20 cellular contexts compared by ENCODE assay signal in the genomic region with DNA sequence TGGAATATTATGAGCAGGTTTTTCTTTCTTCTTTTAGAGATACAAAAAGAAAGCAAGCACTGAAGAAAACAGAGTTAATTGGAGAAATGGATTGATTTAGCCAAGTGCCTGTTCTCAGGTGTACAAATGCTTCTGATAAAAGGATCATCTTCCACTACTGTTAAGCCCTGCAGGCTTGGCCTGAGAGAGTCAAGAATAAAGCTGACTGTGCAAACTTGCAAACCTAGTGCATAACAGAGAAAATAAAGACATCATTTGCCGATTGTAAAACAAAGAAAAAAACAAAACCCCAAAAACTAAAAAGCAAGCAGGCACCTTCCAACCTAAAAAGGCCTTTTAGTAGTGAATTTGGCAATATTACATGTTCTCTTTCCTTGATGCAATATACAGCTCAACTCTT.
DNase-seq lines count a peak whose midpoint lies in the region; ATAC-seq, FAIRE-seq and TF ChIP-seq lines count a peak whose summit lies in the region.
"Had no signal": no experiment of that assay in that cellular context is flagged by ENCODE, and none has a peak within 500 bp of the region (broad histone marks: within the 10 kb centered on the region; RNA-seq: fewer than 3 reads in every experiment).

No MANE protein-coding gene starts in this region.

- no peak overlapping the region for H3K4ac ChIP-seq in IMR-90 (ENCODE audit: low read depth, low read length)

- BruUV-seq in IMR-90 (replicated peaks; lab: Mats Ljungman, UMichigan) (no TSS peak), K562 (replicated peaks; lab: Mats Ljungman, UMichigan) (no TSS peak)

- H3K4me3 ChIP-seq in A549 (no peak overlapping the region), IMR-90 (ENCODE audit: insufficient read depth, low read depth, low read length) (no peak overlapping the region), K562 (no peak overlapping the region), keratinocyte (ENCODE audit: control insufficient read depth in 2 of 3, extremely low read depth in 1 of 3, insufficient read depth in 2 of 3, low read depth in 1 of 3, low read length in 3 of 3) (no peak overlapping the region)
- H3K4me3 ChIP-seq: GM23338 had no signal

- no peak overlapping the region for H2BK20ac ChIP-seq in IMR-90 (ENCODE audit: low read depth, low read length)

- H3K36me3 Mint-ChIP-seq in stimulated activated naive B cell treated with anti-CD40 and anti-IgM and Interleukin-4, amounts not matched to agents 10 μg/mL and 1 μg/mL and 100 μg/mL, for 72 hours = no peaks in the 10 kb centered on the region

- no peak overlapping the region for H3K23ac ChIP-seq in IMR-90 (ENCODE audit: low read depth, low read length)

- H3K27me3 Mint-ChIP-seq in stimulated activated naive B cell treated with anti-CD40 and anti-IgM and Interleukin-4, amounts not matched to agents 10 μg/mL and 1 μg/mL and 100 μg/mL, for 72 hours = peaks cover 4 to 8% of the 10 kb centered on the region in 2 donors
- H3K27me3 Mint-ChIP-seq: CD4-positive, alpha-beta T cell had no signal

- DNase-seq in A549 (ENCODE audit: low read depth in 1 of 2, low spot score in 1 of 2) (no peak), IMR-90 (no peak), K562 (ENCODE audit: extremely low read depth in 1 of 4, low spot score in 3 of 4) (no peak), keratinocyte (ENCODE audit: low read depth, low spot score) (no peak), OCI-M1 (lab: John Stamatoyannopoulos, UW) (no peak)
- no peak for DNase-seq in stimulated activated naive B cell treated with anti-CD40 and anti-IgM and Interleukin-4, amounts not matched to agents 10 μg/mL and 1 μg/mL and 100 μg/mL, for 72 hours
- DNase-seq: AML-193; Caco-2; CD4-positive, alpha-beta T cell; DMS79; GDM1; H7; HFFc6 had no signal

- H4K91ac ChIP-seq in IMR-90 (ENCODE audit: insufficient read depth, low read depth, low read length) = no peak overlapping the region

- no peak for TF ChIP-seq CTCF in A549 (IDR thresholded peaks at IDR 0.05)
- TF ChIP-seq CTCF in IMR-90 (conservative IDR thresholded peaks at IDR 0.05; ENCODE audit: low read depth, low read length) = no peak
- TF ChIP-seq CTCF in K562 (IDR thresholded peaks at IDR 0.05 in 2 of 3, conservative IDR thresholded peaks at IDR 0.05 in 1 of 3; ENCODE audit: insufficient read depth in 2 of 3, low read depth in 1 of 3, low read length in 3 of 3) = no peak
- TF ChIP-seq CTCF in keratinocyte (optimal IDR thresholded peaks at IDR 0.05 in 1 of 3, IDR thresholded peaks at IDR 0.05 in 1 of 3, conservative IDR thresholded peaks at IDR 0.05 in 1 of 3; ENCODE audit: extremely low read depth in 1 of 3, insufficient read depth in 2 of 3, low read length in 3 of 3) = no peak

- H3K9me3 ChIP-seq in A549 = no peaks in the 10 kb centered on the region
- H3K9me3 ChIP-seq in IMR-90 (ENCODE audit: control insufficient read depth, insufficient read depth, low read length) = no peaks in the 10 kb centered on the region
- H3K9me3 ChIP-seq in K562 (replicated peaks; ENCODE audit: control insufficient read depth, insufficient read depth, low read depth, low read length) = no peaks in the 10 kb centered on the region
- H3K9me3 ChIP-seq in keratinocyte (ENCODE audit: control insufficient read depth, low read depth, low read length) = no peaks in the 10 kb centered on the region
- H3K9me3 ChIP-seq: Caco-2 had no signal

- no peak overlapping the region for H3K14ac ChIP-seq in IMR-90 (replicated peaks; ENCODE audit: low read depth, low read length)

- no peaks in the 10 kb centered on the region for H3K36me3 ChIP-seq in IMR-90 (ENCODE audit: control insufficient read depth, insufficient read depth, low read length)
- H3K36me3 ChIP-seq in K562 (ENCODE audit: control insufficient read depth, insufficient read depth, low read length) = no peaks in the 10 kb centered on the region
- no peaks in the 10 kb centered on the region for H3K36me3 ChIP-seq in keratinocyte (ENCODE audit: control insufficient read depth in 2 of 2, extremely low read depth in 1 of 2, insufficient read depth in 2 of 2, low read length in 2 of 2)

- no peak for ATAC-seq in A549
- ATAC-seq in IMR-90 (ENCODE audit: low read depth) = no peak
- ATAC-seq in K562 = no peak
- ATAC-seq in stimulated activated naive B cell treated with anti-CD40 and anti-IgM and Interleukin-4, amounts not matched to agents 10 μg/mL and 1 μg/mL and 100 μg/mL, for 72 hours (replicated peaks) = no peak
- ATAC-seq: GM23338, HCT116 had no signal

- no peak overlapping the region for H3K27ac Mint-ChIP-seq in stimulated activated naive B cell treated with anti-CD40 and anti-IgM and Interleukin-4, amounts not matched to agents 10 μg/mL and 1 μg/mL and 100 μg/mL, for 72 hours
- H3K27ac Mint-ChIP-seq: CD4-positive, alpha-beta T cell; GM23338; HFFc6 had no signal

- TF ChIP-seq RAD21 in A549 (conservative IDR thresholded peaks at IDR 0.05 in 1 of 2, IDR thresholded peaks at IDR 0.05 in 1 of 2) = no peak
- TF ChIP-seq RAD21 in IMR-90 (IDR thresholded peaks at IDR 0.05; ENCODE audit: low read length) = no peak
- TF ChIP-seq RAD21 in K562 (CRISPR knock-in tag; conservative IDR thresholded peaks at IDR 0.05 in 1 of 2, IDR thresholded peaks at IDR 0.05 in 1 of 2) = no peak

- H2BK15ac ChIP-seq in IMR-90 (ENCODE audit: low read depth, low read length) = no peak overlapping the region

- TF ChIP-seq EP300 in A549 (IDR thresholded peaks at IDR 0.05) (no peak), K562 (IDR thresholded peaks at IDR 0.05; ENCODE audit: low read length) (no peak)

- H4K20me1 ChIP-seq in IMR-90 (ENCODE audit: insufficient read depth, low read length) (no peaks in the 10 kb centered on the region), K562 (replicated peaks; ENCODE audit: control insufficient read depth, insufficient read depth, low read length) (no peaks in the 10 kb centered on the region), keratinocyte (ENCODE audit: control insufficient read depth, extremely low read depth, insufficient read depth, low read length) (no peaks in the 10 kb centered on the region)

- POLR2A ChIA-PET in A549 (lab: Yijun Ruan, JAX) (no interaction called here), IMR-90 (lab: Charles Lee; ENCODE audit: unreplicated experiment) (no interaction called here), K562 (lab: Yijun Ruan, JAX) (no interaction called here)

- no peaks in the 10 kb centered on the region for H3K79me2 ChIP-seq in K562 (ENCODE audit: control insufficient read depth, insufficient read depth, low read length)
- H3K79me2 ChIP-seq in keratinocyte (ENCODE audit: control insufficient read depth, insufficient read depth, low read length) = no peaks in the 10 kb centered on the region

- H3K9ac ChIP-seq in IMR-90 (ENCODE audit: low read depth, low read length) (no peak overlapping the region), K562 (ENCODE audit: insufficient read depth in 1 of 2, low read depth in 2 of 2, low read length in 2 of 2) (no peak overlapping the region), keratinocyte (ENCODE audit: control insufficient read depth, extremely low read depth, insufficient read depth, low read length) (no peak overlapping the region)

- dilution Hi-C loops in IMR-90 (cut with HindIII; ENCODE audit: low sequenced_read_pairs, unreplicated experiment) = no loop called here
- dilution Hi-C loops in keratinocyte (cut with MboI; ENCODE audit: extremely low pct_ligation_motif_present, low sequenced_read_pairs) = no loop called here

- H3K27ac ChIP-seq in A549 = no peak overlapping the region
- H3K27ac ChIP-seq in IMR-90 (ENCODE audit: insufficient read depth, low read length) = no peak overlapping the region
- no peak overlapping the region for H3K27ac ChIP-seq in K562 (ENCODE audit: extremely low read depth, low read depth, low read length)
- no peak overlapping the region for H3K27ac ChIP-seq in keratinocyte (ENCODE audit: control insufficient read depth, insufficient read depth, low read length)
- H3K27ac ChIP-seq: C4-2B had no signal

- CTCF ChIA-PET in A549 (lab: Yijun Ruan, JAX) (interaction anchor here (1.0 to 1.1 kb wide), 2 partner anchors 95 to 316 kb away, joined by 3 read pairs; no protein-coding TSS in a partner anchor), IMR-90 (lab: Yijun Ruan, JAX) (interaction anchor here (1.0 to 1.3 kb wide), 2 partner anchors 16 to 30 kb away, joined by 3 to 4 read pairs; no protein-coding TSS in a partner anchor), K562 (lab: Yijun Ruan, JAX; ENCODE audit: low intra/inter-chr PET ratio) (interaction anchor here (0.6 kb wide), 1 partner anchor 786 kb away, joined by 4 read pairs; no protein-coding TSS in a partner anchor)

- no peaks in the 10 kb centered on the region for H3K9me3 Mint-ChIP-seq in stimulated activated naive B cell treated with anti-CD40 and anti-IgM and Interleukin-4, amounts not matched to agents 10 μg/mL and 1 μg/mL and 100 μg/mL, for 72 hours
- H3K9me3 Mint-ChIP-seq: CD4-positive, alpha-beta T cell; HFFc6 had no signal

- no peak overlapping the region for H2AK5ac ChIP-seq in IMR-90 (ENCODE audit: low read depth, low read length)

- WGBS in A549 (ENCODE audit: missing lambda C conversion rate) = 38% methylated on average over 1 of the region's 1 CpG
- WGBS in IMR-90 (ENCODE audit: extremely low coverage in 2 of 2, insufficient read length in 1 of 2), 2 experiments = no CpG with 5 or more reads among the region's 1 CpG
- WGBS in K562 (ENCODE audit: insufficient coverage, low coverage, missing lambda C conversion rate) = 0% methylated on average over 1 of the region's 1 CpG

- intact Hi-C loops in IMR-90 (cut with micrococcal nuclease) (no loop called here), K562 (cut with micrococcal nuclease) (no loop called here)

- H4K5ac ChIP-seq in IMR-90 (ENCODE audit: low read depth, low read length) = no peak overlapping the region

- in situ Hi-C loops in IMR-90 (cut with MboI; ENCODE audit: low sequenced_read_pairs) = no loop called here
- in situ Hi-C loops in K562 (cut with MboI) = no loop called here

- H3K27me3 ChIP-seq in IMR-90 (ENCODE audit: control insufficient read depth, insufficient read depth, low read length) (no peaks in the 10 kb centered on the region), K562 (ENCODE audit: control insufficient read depth in 2 of 2, insufficient read depth in 2 of 2, low read length in 2 of 2) (no peaks in the 10 kb centered on the region), keratinocyte (ENCODE audit: control insufficient read depth, extremely low read depth, insufficient read depth, low read length) (no peaks in the 10 kb centered on the region)

- H3K9me1 ChIP-seq in IMR-90 (ENCODE audit: insufficient read depth, low read length) (no peaks in the 10 kb centered on the region), K562 (ENCODE audit: control insufficient read depth, insufficient read depth, low read length) (no peaks in the 10 kb centered on the region), keratinocyte (ENCODE audit: control insufficient read depth, extremely low read depth, insufficient read depth, low read length) (no peaks in the 10 kb centered on the region)

- TF ChIP-seq POLR2A in A549 (IDR thresholded peaks at IDR 0.05; ENCODE audit: low read length) = no peak
- no peak for TF ChIP-seq POLR2A in IMR-90 (IDR thresholded peaks at IDR 0.05; ENCODE audit: low read depth, low read length)
- no peak for TF ChIP-seq POLR2A in K562 (conservative IDR thresholded peaks at IDR 0.05)

- H2BK120ac ChIP-seq in IMR-90 (ENCODE audit: low read depth, low read length) = no peak overlapping the region

- H3K4me1 Mint-ChIP-seq in stimulated activated naive B cell treated with anti-CD40 and anti-IgM and Interleukin-4, amounts not matched to agents 10 μg/mL and 1 μg/mL and 100 μg/mL, for 72 hours = no peaks in the 10 kb centered on the region
- H3K4me1 Mint-ChIP-seq: GM23338 had no signal

- H2AK9ac ChIP-seq in IMR-90 (replicated peaks; ENCODE audit: low read depth, low read length, poor library complexity) = no peak overlapping the region

- H2AFZ ChIP-seq in IMR-90 (replicated peaks; ENCODE audit: low read length, poor library complexity) = no peak overlapping the region
- no peak overlapping the region for H2AFZ ChIP-seq in K562 (ENCODE audit: low read depth, low read length)
- H2AFZ ChIP-seq in keratinocyte (ENCODE audit: control insufficient read depth, low read length) = peak overlapping the region; percentile 95
- H2AFZ ChIP-seq: GM23338 had no signal

- H3K79me1 ChIP-seq in IMR-90 (ENCODE audit: low read depth in 1 of 2, low read length in 2 of 2) = no peaks in the 10 kb centered on the region

- no peak overlapping the region for H3K4me3 Mint-ChIP-seq in stimulated activated naive B cell treated with anti-CD40 and anti-IgM and Interleukin-4, amounts not matched to agents 10 μg/mL and 1 μg/mL and 100 μg/mL, for 72 hours
- H3K4me3 Mint-ChIP-seq: CD4-positive, alpha-beta T cell; GM23338; HFFc6 had no signal

- H3K56ac ChIP-seq in IMR-90 (ENCODE audit: extremely low read depth, insufficient read depth, low read length) = no peak overlapping the region

- H3K18ac ChIP-seq in IMR-90 (ENCODE audit: low read depth, low read length) = no peak overlapping the region

- FAIRE-seq in A549 (lab: Jason Lieb, UNC) (no peak), K562 (lab: Jason Lieb, UNC) (no peak), keratinocyte (lab: Jason Lieb, UNC) (no peak)
- FAIRE-seq: A204.1, D721Med, GM12892, GM18507 had no signal

- H3K4me1 ChIP-seq in A549 = no peaks in the 10 kb centered on the region
- H3K4me1 ChIP-seq in IMR-90 (ENCODE audit: control insufficient read depth, insufficient read depth, low read length) = no peaks in the 10 kb centered on the region
- no peaks in the 10 kb centered on the region for H3K4me1 ChIP-seq in K562 (replicated peaks in 1 of 2; ENCODE audit: control insufficient read depth in 2 of 2, insufficient read depth in 2 of 2, low read length in 2 of 2)
- H3K4me1 ChIP-seq in keratinocyte (ENCODE audit: control insufficient read depth, extremely low read depth, insufficient read depth, low read length) = peaks cover 11% of the 10 kb centered on the region
- H3K4me1 ChIP-seq: Caco-2 had no signal

- H3K4me2 ChIP-seq in A549 (no peak overlapping the region), IMR-90 (ENCODE audit: low read depth, low read length) (no peak overlapping the region), K562 (ENCODE audit: insufficient read depth, low read length) (no peak overlapping the region), keratinocyte (ENCODE audit: control insufficient read depth, extremely low read depth, insufficient read depth, low read depth, low read length) (peak overlapping the region; percentile 64)
- H3K4me2 ChIP-seq: GM23338 had no signal

- no peak overlapping the region for H4K8ac ChIP-seq in IMR-90 (ENCODE audit: low read depth in 2 of 2, low read length in 2 of 2)

- H2BK5ac ChIP-seq in IMR-90 (ENCODE audit: low read depth, low read length, poor library complexity, severe bottlenecking) = no peak overlapping the region

Comparison
In these comparisons a context has a peak if more than half of its experiments do, and no peak if none do; other contexts are left out.
1. Of the 35 proteins assayed by ChIP-seq in both K562 and A549: peak only in K562: none; only in A549: none; in both: MAFK; in neither: 34.